ENCODE assay signal across 10 cellular contexts in genomic region chr1:226549937-226550670, GRCh38. TPM values are rescaled to one million over a fixed set of nuclear protein-coding genes. Genes with fewer than 3 reads are reported as not detected.
DNase-seq lines count a peak whose midpoint lies in the region; ATAC-seq and TF ChIP-seq lines count a peak whose summit lies in the region.
"Had no signal": no experiment of that assay in that cellular context is flagged by ENCODE, and none has a peak within 500 bp of the region (broad histone marks: within the 10 kb centered on the region; RNA-seq: fewer than 3 reads in every experiment).

No MANE protein-coding gene starts in this region.

- CTCF ChIA-PET in GM10248 (lab: Yijun Ruan, JAX), result interaction anchor here (0.8 to 2.6 kb wide), 5 partner anchors 58 to 333 kb away, joined by 3 to 8 read pairs (median 4); partner anchors contain the start of gene PARP1

- peak overlapping the region; percentile 81 for H3K4me3 Mint-ChIP-seq in neural progenitor cell

- no peaks in the 10 kb centered on the region for H3K36me3 Mint-ChIP-seq in neural progenitor cell

- POLR2A ChIA-PET in GM10248 (lab: Yijun Ruan, JAX), result no interaction called here

- no peak overlapping the region for H3K27ac Mint-ChIP-seq in neural progenitor cell

- H3K79me2 ChIP-seq in neural progenitor cell (ENCODE audit: low read depth), result no peaks in the 10 kb centered on the region

- TF ChIP-seq CTCF in GM10248 (IDR thresholded peaks at IDR 0.05; ENCODE audit: control extremely low read depth, extremely low read depth, low read depth, missing control alignments) (no peak), foreskin fibroblast (IDR thresholded peaks at IDR 0.05; ENCODE audit: low read depth, low read length) (peak; percentile 15), neural progenitor cell (IDR thresholded peaks at IDR 0.05) (peak; percentile 16)

- H3K9me3 ChIP-seq in neural progenitor cell (ENCODE audit: low read depth), result no peaks in the 10 kb centered on the region
- H3K9me3 ChIP-seq: neutrophil had no signal

- H3K9ac ChIP-seq in neural progenitor cell, result no peak overlapping the region

- ATAC-seq in HG03520 (IDR thresholded peaks at IDR 0.05; ENCODE audit: unreplicated experiment), result no peak

- H3K27me3 Mint-ChIP-seq in neural progenitor cell (ENCODE audit: insufficient read depth, low read depth), result peaks cover 33% of the 10 kb centered on the region

- H4K20me1 ChIP-seq in neural progenitor cell (ENCODE audit: low read depth), result peaks cover 7% of the 10 kb centered on the region

- H3K27ac ChIP-seq in neural progenitor cell, result no peak overlapping the region
- H3K27ac ChIP-seq: neutrophil had no signal

- H3K4me1 Mint-ChIP-seq in neural progenitor cell, result peaks cover 14% of the 10 kb centered on the region

- peaks cover 97% of the 10 kb centered on the region for H3K27me3 ChIP-seq in neural progenitor cell

- no peak overlapping the region for H2AFZ ChIP-seq in neural progenitor cell (replicated peaks)

- H3K4me2 ChIP-seq in neural progenitor cell, result peak overlapping the region; percentile 95

- DNase-seq in GM10248 (ENCODE audit: extremely low spot score) (peak; percentile 69), HuH-7.5 (ENCODE audit: low spot score) (peak; percentile 32), foreskin fibroblast (peak in 1 of 2 donors; percentile 44), neural progenitor cell (ENCODE audit: low spot score) (peak; percentile 45), NOMO-1 (lab: John Stamatoyannopoulos, UW; ENCODE audit: unreplicated experiment in 2 of 2) (no peak)
- peak; percentile 29 for DNase-seq in activated CD8-positive, alpha-beta memory T cell treated with anti-CD3 and anti-CD28 coated beads, Interleukin-2, amount 50 U/mL, for 4 hours
- no peak for DNase-seq in activated CD4-positive, CD25-positive, alpha-beta regulatory T cell treated with anti-CD3 and anti-CD28 coated beads, Interleukin-2, amount 50 U/mL, for 72 hours

- H3F3A ChIP-seq in neural progenitor cell (ENCODE audit: low read depth), result peaks cover 8% of the 10 kb centered on the region

- H3K4me3 ChIP-seq in foreskin fibroblast (ENCODE audit: low read depth in 1 of 2, low read length in 2 of 2) (peak overlapping the region in 1 of 2 donors; percentile 22), neural progenitor cell (peak overlapping the region; percentile 58)

- peaks cover 20% of the 10 kb centered on the region for H3K4me1 ChIP-seq in neural progenitor cell

- no peaks in the 10 kb centered on the region for H3K36me3 ChIP-seq in neural progenitor cell
- H3K36me3 ChIP-seq: neutrophil had no signal

- H3K9me3 Mint-ChIP-seq in neural progenitor cell, result no peaks in the 10 kb centered on the region

RNA-seq across cellular contexts. Expression of gene STUM, which starts 1.5 kb away (rescaled TPM):
- 0.19 TPM in 1 of 2 replicates, not detected in the other for total RNA-seq in neural progenitor cell (ENCODE audit: low replicate concordance)
- total RNA-seq: NCI-H460 had no signal

Comparison
In these comparisons a context has a peak if more than half of its experiments do, and no peak if none do; other contexts are left out.
1. DNase-seq: peak in GM10248 (single experiment), HuH-7.5 (single experiment), activated CD8-positive, alpha-beta memory T cell treated with anti-CD3 and anti-CD28 coated beads, Interleukin-2, amount 50 U/mL, for 4 hours (single experiment) and neural progenitor cell (single experiment); none in activated CD4-positive, CD25-positive, alpha-beta regulatory T cell treated with anti-CD3 and anti-CD28 coated beads, Interleukin-2, amount 50 U/mL, for 72 hours (single experiment) and NOMO-1 (0 of 2).